ENCODE assay signal across 8 cellular contexts in genomic region chr18:48161201-48161910, GRCh38.
DNase-seq lines count a peak whose midpoint lies in the region; ATAC-seq and TF ChIP-seq lines count a peak whose summit lies in the region.

No MANE protein-coding gene starts in this region.

- peak overlapping the region; percentile 44 to 84 (median 70) for H3K4me3 Mint-ChIP-seq in CD4-positive, alpha-beta memory T cell
- peak overlapping the region; percentile 29 for H3K4me3 Mint-ChIP-seq in activated naive CD8-positive, alpha-beta T cell treated with anti-CD3 and anti-CD28 coated beads, Interleukin-2, amount 50 U/mL, for 24 hours

- H3K9ac ChIP-seq in parathyroid adenoma, result no peak overlapping the region

- peaks cover 1 to 11% (median 4%) of the 10 kb centered on the region in 4 donors for H3K4me1 Mint-ChIP-seq in CD4-positive, alpha-beta memory T cell
- peaks cover 3% of the 10 kb centered on the region for H3K4me1 Mint-ChIP-seq in activated naive CD8-positive, alpha-beta T cell treated with anti-CD3 and anti-CD28 coated beads, Interleukin-2, amount 50 U/mL, for 24 hours

- CTCF ChIA-PET in CD4-positive, alpha-beta memory T cell (lab: Charles Lee; ENCODE audit: partially characterized antibody), result interaction anchor here (0.6 kb wide), 1 partner anchor 296 kb away, joined by 4 read pairs; no protein-coding TSS in a partner anchor

- H3K27me3 ChIP-seq in CD4-positive, alpha-beta memory T cell (ENCODE audit: insufficient read depth, low read length), result no peaks in the 10 kb centered on the region
- no peaks in the 10 kb centered on the region for H3K27me3 ChIP-seq in cardiac muscle cell
- no peaks in the 10 kb centered on the region for H3K27me3 ChIP-seq in parathyroid adenoma (ENCODE audit: control insufficient read depth, insufficient read depth, low read length)
- H3K27me3 ChIP-seq in thyroid gland, result no peaks in the 10 kb centered on the region

- H3K36me3 Mint-ChIP-seq in CD4-positive, alpha-beta memory T cell, result no peaks in the 10 kb centered on the region
- no peaks in the 10 kb centered on the region for H3K36me3 Mint-ChIP-seq in activated naive CD8-positive, alpha-beta T cell treated with anti-CD3 and anti-CD28 coated beads, Interleukin-2, amount 50 U/mL, for 24 hours (ENCODE audit: low read depth)

- TF ChIP-seq POLR2A in thyroid gland (IDR thresholded peaks at IDR 0.05), result peak in 1 of 2 donors; percentile 52

- POLR2A ChIA-PET in CD4-positive, alpha-beta memory T cell (lab: Charles Lee; ENCODE audit: partially characterized antibody), result no interaction called here

- no peak overlapping the region for H3K27ac ChIP-seq in CD4-positive, alpha-beta memory T cell (ENCODE audit: low read depth, low read length)
- no peak overlapping the region for H3K27ac ChIP-seq in cardiac muscle cell
- H3K27ac ChIP-seq in parathyroid adenoma, result peak overlapping the region; percentile 77
- H3K27ac ChIP-seq in thyroid gland, result peak overlapping the region; percentile 66 to 88 (median 79)

- peak overlapping the region in 1 of 7 donors; percentile 61 for H3K27ac Mint-ChIP-seq in CD4-positive, alpha-beta memory T cell
- H3K27ac Mint-ChIP-seq in activated naive CD8-positive, alpha-beta T cell treated with anti-CD3 and anti-CD28 coated beads, Interleukin-2, amount 50 U/mL, for 24 hours, result no peak overlapping the region

- H3K27me3 Mint-ChIP-seq in CD4-positive, alpha-beta memory T cell, result peaks cover 0 to 1% of the 10 kb centered on the region in 2 donors
- H3K27me3 Mint-ChIP-seq in activated naive CD8-positive, alpha-beta T cell treated with anti-CD3 and anti-CD28 coated beads, Interleukin-2, amount 50 U/mL, for 24 hours, result peaks cover 21% of the 10 kb centered on the region

- TF ChIP-seq CTCF in cardiac muscle cell (IDR thresholded peaks at IDR 0.05; ENCODE audit: low read depth, low read length) (no peak), parathyroid adenoma (IDR thresholded peaks at IDR 0.05) (no peak), thyroid gland (IDR thresholded peaks at IDR 0.05) (no peak)

- WGBS in thyroid gland, 2 donors, result 2 to 3% methylated on average over 20 to 26 of the region's 53 CpGs

- no peak for TF ChIP-seq RAD21 in Ishikawa (IDR thresholded peaks at IDR 0.05; ENCODE audit: low read depth)

- peaks cover 5% of the 10 kb centered on the region for H3K4me1 ChIP-seq in CD4-positive, alpha-beta memory T cell (ENCODE audit: insufficient read depth, low read length)
- H3K4me1 ChIP-seq in cardiac muscle cell (ENCODE audit: low read depth) (peaks cover 20% of the 10 kb centered on the region), parathyroid adenoma (peaks cover 24% of the 10 kb centered on the region), thyroid gland (peaks cover 6 to 43% of the 10 kb centered on the region in 2 donors)

- H3K79me2 ChIP-seq in parathyroid adenoma, result no peaks in the 10 kb centered on the region

- intact Hi-C loops in CD4-positive, alpha-beta memory T cell (cut with micrococcal nuclease), result no loop called here
- intact Hi-C loops in thyroid gland (cut with DNase I), result no loop called here

- H3K9me3 ChIP-seq in CD4-positive, alpha-beta memory T cell (ENCODE audit: control insufficient read depth in 1 of 2, low read length in 2 of 2), result no peaks in the 10 kb centered on the region
- H3K9me3 ChIP-seq in cardiac muscle cell (ENCODE audit: low read depth), result no peaks in the 10 kb centered on the region
- no peaks in the 10 kb centered on the region for H3K9me3 ChIP-seq in parathyroid adenoma (ENCODE audit: control insufficient read depth, low read length)
- no peaks in the 10 kb centered on the region for H3K9me3 ChIP-seq in thyroid gland

- H3K9me3 Mint-ChIP-seq in CD4-positive, alpha-beta memory T cell, result no peaks in the 10 kb centered on the region
- H3K9me3 Mint-ChIP-seq in activated naive CD8-positive, alpha-beta T cell treated with anti-CD3 and anti-CD28 coated beads, Interleukin-2, amount 50 U/mL, for 24 hours, result no peaks in the 10 kb centered on the region

- peak overlapping the region in 1 of 2 donors; percentile 38 for H3K4me3 ChIP-seq in CD4-positive, alpha-beta memory T cell (ENCODE audit: low read length in 2 of 2)
- peak overlapping the region; percentile 34 for H3K4me3 ChIP-seq in cardiac muscle cell
- peak overlapping the region; percentile 60 for H3K4me3 ChIP-seq in parathyroid adenoma (ENCODE audit: low read depth, low read length)
- H3K4me3 ChIP-seq in thyroid gland (replicated peaks in 1 of 3), result peak overlapping the region; percentile 9 to 53 (median 41)

- peak overlapping the region; percentile 94 for H2AFZ ChIP-seq in parathyroid adenoma

- H3K4me2 ChIP-seq in parathyroid adenoma (ENCODE audit: low read length), result peak overlapping the region; percentile 82

- no peak for TF ChIP-seq EP300 in Ishikawa (IDR thresholded peaks at IDR 0.05; ENCODE audit: borderline replicate concordance)

- peak; percentile 30 to 61 (median 53) for DNase-seq in CD4-positive, alpha-beta memory T cell
- DNase-seq in SW480 (ENCODE audit: low spot score), result peak; percentile 78
- peak; percentile 69 for DNase-seq in activated naive CD8-positive, alpha-beta T cell treated with anti-CD3 and anti-CD28 coated beads, Interleukin-2, amount 50 U/mL, for 24 hours
- peak; percentile 90 to 94 for DNase-seq in cardiac muscle cell (ENCODE audit: low read depth in 1 of 2, low spot score in 1 of 2)
- peak; percentile 76 to 81 for DNase-seq in thyroid gland

- no peaks in the 10 kb centered on the region for H3K36me3 ChIP-seq in CD4-positive, alpha-beta memory T cell (ENCODE audit: insufficient read depth, low read length)
- H3K36me3 ChIP-seq in cardiac muscle cell, result no peaks in the 10 kb centered on the region
- H3K36me3 ChIP-seq in parathyroid adenoma (ENCODE audit: control insufficient read depth, insufficient read depth, low read length), result no peaks in the 10 kb centered on the region
- H3K36me3 ChIP-seq in thyroid gland, result no peaks in the 10 kb centered on the region

- peak; percentile 85 for ATAC-seq in GM21447 (IDR thresholded peaks at IDR 0.05; ENCODE audit: unreplicated experiment)
- peak; percentile 94 for ATAC-seq in activated naive CD8-positive, alpha-beta T cell treated with anti-CD3 and anti-CD28 coated beads, Interleukin-2, amount 50 U/mL, for 24 hours

TF ChIP-seq in Ishikawa, 13 proteins besides CTCF, POLR2A, EP300 and RAD21:
- TF ChIP-seq TAF1 (IDR thresholded peaks at IDR 0.05; ENCODE audit: low read depth) (peak; percentile 28; the same call in 1 of the 2 replicates), EGR1 (IDR thresholded peaks at IDR 0.05) (no peak)
TF ChIP-seq in Ishikawa: peak in this region for 1.

Comparison
In these comparisons a context has a peak if more than half of its experiments do, and no peak if none do; other contexts are left out.
1. H3K27ac ChIP-seq: peak in parathyroid adenoma (single experiment) and thyroid gland (3 of 3); none in CD4-positive, alpha-beta memory T cell (single experiment) and cardiac muscle cell (single experiment).
2. Peak in every context shown above with its lines, with median percentiles within 50 percentile points of each other: DNase-seq.